19 cellular contexts compared by ENCODE assay signal in genomic region chr2:18219676-18220075, GRCh38.
DNase-seq lines count a peak whose midpoint lies in the region; ATAC-seq and TF ChIP-seq lines count a peak whose summit lies in the region.
"Had no signal": no experiment of that assay in that cellular context is flagged by ENCODE, and none has a peak within 500 bp of the region (broad histone marks: within the 10 kb centered on the region; RNA-seq: fewer than 3 reads in every experiment).

No MANE protein-coding gene starts in this region.

- ATAC-seq in GM19023 (IDR thresholded peaks at IDR 0.05; ENCODE audit: unreplicated experiment): no peak
- no peak for ATAC-seq in effector memory CD8-positive, alpha-beta T cell (replicated peaks)
- ATAC-seq: GM12878, left lobe of liver had no signal

- intact Hi-C loops in thyroid gland (cut with DNase I): no loop called here

- no peaks in the 10 kb centered on the region for H3K27me3 Mint-ChIP-seq in effector memory CD8-positive, alpha-beta T cell

- CTCF ChIA-PET in AG04450 (lab: Charles Lee): interaction anchor here (1.5 to 2.6 kb wide), 2 partner anchors 12 to 158 kb away, joined by 3 to 27 read pairs; no protein-coding TSS in a partner anchor

- H3K9me3 Mint-ChIP-seq in effector memory CD8-positive, alpha-beta T cell: no peaks in the 10 kb centered on the region
- H3K9me3 Mint-ChIP-seq: T-helper 2 cell treated with Interferon-gamma antibody and Interleukin-4, amounts not matched to agents 5 μg/mL and 100 μg/mL, for 36 hours had no signal

- H3K36me3 ChIP-seq in Peyer's patch: no peaks in the 10 kb centered on the region
- no peaks in the 10 kb centered on the region for H3K36me3 ChIP-seq in thyroid gland
- H3K36me3 ChIP-seq: SJSA1 had no signal

- 0% methylated on average over 1 of the region's 1 CpG for WGBS in thyroid gland, 2 donors

- TF ChIP-seq POLR2A in Peyer's patch (IDR thresholded peaks at IDR 0.05) (no peak), thyroid gland (IDR thresholded peaks at IDR 0.05) (no peak)

- H3K27ac Mint-ChIP-seq in effector memory CD8-positive, alpha-beta T cell: no peak overlapping the region
- H3K27ac Mint-ChIP-seq: T-helper 2 cell treated with Interferon-gamma antibody and Interleukin-4, amounts not matched to agents 5 μg/mL and 100 μg/mL, for 36 hours had no signal

- peak; percentile 29; the same call in 1 of the 2 replicates for TF ChIP-seq CTCF in AG04450 (IDR thresholded peaks at IDR 0.05; ENCODE audit: low read depth, low read length)
- peak; percentile 24 for TF ChIP-seq CTCF in HFF-Myc (IDR thresholded peaks at IDR 0.05; ENCODE audit: low read depth, low read length, missing control alignments)
- peak; percentile 30 for TF ChIP-seq CTCF in astrocyte of the spinal cord (IDR thresholded peaks at IDR 0.05; ENCODE audit: low read depth, low read length)
- TF ChIP-seq CTCF in foreskin fibroblast (IDR thresholded peaks at IDR 0.05; ENCODE audit: low read depth, low read length): peak; percentile 33
- no peak for TF ChIP-seq CTCF in Peyer's patch (IDR thresholded peaks at IDR 0.05)
- TF ChIP-seq CTCF in thyroid gland (IDR thresholded peaks at IDR 0.05): no peak

- no peak overlapping the region for H3K4me3 ChIP-seq in AG04450 (ENCODE audit: low read depth, low read length)
- H3K4me3 ChIP-seq in HFF-Myc (replicated peaks; ENCODE audit: low read depth, low read length): no peak overlapping the region
- no peak overlapping the region for H3K4me3 ChIP-seq in astrocyte of the spinal cord (ENCODE audit: low read depth, low read length)
- H3K4me3 ChIP-seq in foreskin fibroblast (ENCODE audit: low read depth in 1 of 2, low read length in 2 of 2): no peak overlapping the region
- no peak overlapping the region for H3K4me3 ChIP-seq in Peyer's patch
- H3K4me3 ChIP-seq in thyroid gland (replicated peaks in 1 of 3): no peak overlapping the region
- H3K4me3 ChIP-seq: GM12878, SJSA1 had no signal

- H3K27me3 ChIP-seq in AG04450 (ENCODE audit: control insufficient read depth, insufficient read depth, low read length) (no peaks in the 10 kb centered on the region), Peyer's patch (no peaks in the 10 kb centered on the region), thyroid gland (no peaks in the 10 kb centered on the region)
- H3K27me3 ChIP-seq: SJSA1 had no signal

- H3K27ac ChIP-seq in AG04450 (ENCODE audit: low read depth, low read length): no peak overlapping the region
- no peak overlapping the region for H3K27ac ChIP-seq in Peyer's patch
- H3K27ac ChIP-seq in thyroid gland: no peak overlapping the region
- H3K27ac ChIP-seq: SJSA1 had no signal

- in situ Hi-C loops in astrocyte of the spinal cord (cut with HindIII; ENCODE audit: low sequenced_read_pairs): no loop called here

- no peak overlapping the region for H3K4me3 Mint-ChIP-seq in effector memory CD8-positive, alpha-beta T cell
- H3K4me3 Mint-ChIP-seq: T-helper 2 cell treated with Interferon-gamma antibody and Interleukin-4, amounts not matched to agents 5 μg/mL and 100 μg/mL, for 36 hours had no signal

- POLR2A ChIA-PET in AG04450 (lab: Yijun Ruan, JAX): no interaction called here

- H3K4me1 ChIP-seq in Peyer's patch (no peaks in the 10 kb centered on the region), thyroid gland (no peaks in the 10 kb centered on the region)

- no peak for DNase-seq in AG04450 (ENCODE audit: low read depth, low spot score)
- no peak for DNase-seq in HFF-Myc (ENCODE audit: extremely low read depth, low read depth)
- DNase-seq in astrocyte of the spinal cord (ENCODE audit: low read depth, low spot score): no peak
- peak; percentile 6 to 30 for DNase-seq in foreskin fibroblast
- DNase-seq in Peyer's patch: no peak
- DNase-seq in effector memory CD8-positive, alpha-beta T cell: no peak
- no peak for DNase-seq in thyroid gland
- DNase-seq: activated CD4-positive, alpha-beta T cell treated with anti-CD3 and anti-CD28 coated beads for 1 hour; activated effector memory CD4-positive, alpha-beta T cell treated with anti-CD3 and anti-CD28 coated beads, Interleukin-2, amount 50 U/mL, for 16 hours; aorta; Calu3; foreskin melanocyte; NCI-H2029 treated with DMSO at 0.1 percent for 48 hours; stimulated activated CD4-positive, alpha-beta T cell treated with anti-CD3 and anti-CD28 coated beads, Interleukin-2, amount 100 ng/mL, for 48 hours had no signal

- no peaks in the 10 kb centered on the region for H3K9me3 ChIP-seq in AG04450 (ENCODE audit: control insufficient read depth, insufficient read depth, low read length)
- no peaks in the 10 kb centered on the region for H3K9me3 ChIP-seq in Peyer's patch
- no peaks in the 10 kb centered on the region for H3K9me3 ChIP-seq in thyroid gland
- H3K9me3 ChIP-seq: SJSA1 had no signal

- no peaks in the 10 kb centered on the region for H3K4me1 Mint-ChIP-seq in effector memory CD8-positive, alpha-beta T cell (ENCODE audit: low read depth in 2 of 2)

- H3K36me3 Mint-ChIP-seq in effector memory CD8-positive, alpha-beta T cell (ENCODE audit: insufficient read depth): no peaks in the 10 kb centered on the region

Comparison
In these comparisons a context has a peak if more than half of its experiments do, and no peak if none do; other contexts are left out.
1. DNase-seq: peak in foreskin fibroblast (2 of 2); none in AG04450 (single experiment), HFF-Myc (single experiment), astrocyte of the spinal cord (single experiment), Peyer's patch (0 of 3), effector memory CD8-positive, alpha-beta T cell (0 of 3) and thyroid gland (0 of 2).
2. CTCF ChIP-seq: peak in AG04450 (single experiment), HFF-Myc (single experiment), astrocyte of the spinal cord (single experiment) and foreskin fibroblast (single experiment); none in Peyer's patch (0 of 6) and thyroid gland (0 of 6).